In genomic region chr2:36433311-36434217, GRCh38 we compare ENCODE assay signal across 8 cellular contexts.
DNase-seq lines count a peak whose midpoint lies in the region; ATAC-seq and TF ChIP-seq lines count a peak whose summit lies in the region.

No MANE protein-coding gene starts in this region.

- TF ChIP-seq POLR2A in gastroesophageal sphincter (IDR thresholded peaks at IDR 0.05) (no peak), gastrocnemius medialis (IDR thresholded peaks at IDR 0.05) (no peak)

- CTCF ChIA-PET in PC-9 (lab: Charles Lee): no interaction called here

- no peak overlapping the region for H3K27ac Mint-ChIP-seq in activated T-helper 17 cell treated with anti-CD3 and anti-CD28 coated beads, Interleukin-2, amount 50 U/mL, for 72 hours

- no peaks in the 10 kb centered on the region for H3K27me3 Mint-ChIP-seq in activated T-helper 17 cell treated with anti-CD3 and anti-CD28 coated beads, Interleukin-2, amount 50 U/mL, for 72 hours

- H3K27me3 ChIP-seq in HAP-1 (ENCODE audit: low read depth): no peaks in the 10 kb centered on the region
- H3K27me3 ChIP-seq in SJCRH30: no peaks in the 10 kb centered on the region
- H3K27me3 ChIP-seq in gastroesophageal sphincter: no peaks in the 10 kb centered on the region
- no peaks in the 10 kb centered on the region for H3K27me3 ChIP-seq in gastrocnemius medialis
- no peaks in the 10 kb centered on the region for H3K27me3 ChIP-seq in PC-9 (ENCODE audit: insufficient read depth, low read depth)

- H3K36me3 ChIP-seq in HAP-1 (replicated peaks) (no peaks in the 10 kb centered on the region), SJCRH30 (no peaks in the 10 kb centered on the region), gastroesophageal sphincter (no peaks in the 10 kb centered on the region), gastrocnemius medialis (no peaks in the 10 kb centered on the region), PC-9 (ENCODE audit: low read depth) (no peaks in the 10 kb centered on the region)

- intact Hi-C loops in gastrocnemius medialis (cut with DNase I; ENCODE audit: low total_unique reads) (no loop called here), PC-9 (cut with micrococcal nuclease; ENCODE audit: unreplicated experiment) (no loop called here)

- no peak overlapping the region for H3K4me3 Mint-ChIP-seq in activated T-helper 17 cell treated with anti-CD3 and anti-CD28 coated beads, Interleukin-2, amount 50 U/mL, for 72 hours

- no peak for TF ChIP-seq EP300 in gastroesophageal sphincter (IDR thresholded peaks at IDR 0.05)

- in situ Hi-C loops in HAP-1 (cut with MboI; ENCODE audit: low sequenced_read_pairs) (no loop called here), gastrocnemius medialis (cut with MboI; ENCODE audit: low sequenced_read_pairs in 4 of 4) (no loop called here)

- H3K79me2 ChIP-seq in PC-9 (ENCODE audit: low read depth): peaks cover 67% of the 10 kb centered on the region

- POLR2A ChIA-PET in PC-9 (lab: Charles Lee; ENCODE audit: unreplicated experiment): interaction anchor here (0.6 to 1.2 kb wide), 2 partner anchors 30 to 52 kb away, joined by 3 to 7 read pairs; no protein-coding TSS in a partner anchor

- no peaks in the 10 kb centered on the region for H4K20me1 ChIP-seq in PC-9 (ENCODE audit: insufficient read depth)

- H3K36me3 Mint-ChIP-seq in activated T-helper 17 cell treated with anti-CD3 and anti-CD28 coated beads, Interleukin-2, amount 50 U/mL, for 72 hours (ENCODE audit: low read depth): no peaks in the 10 kb centered on the region

- peaks cover 22% of the 10 kb centered on the region; the same call in 1 of the 2 replicates for H3F3A ChIP-seq in PC-9 (ENCODE audit: insufficient read depth, low read depth)

- peaks cover 11% of the 10 kb centered on the region; the same call in 1 of the 2 replicates for H3K4me1 ChIP-seq in HAP-1
- no peaks in the 10 kb centered on the region for H3K4me1 ChIP-seq in SJCRH30
- H3K4me1 ChIP-seq in gastroesophageal sphincter: peaks cover 14 to 83% (median 17%) of the 10 kb centered on the region in 3 donors
- peaks cover 50 to 59% of the 10 kb centered on the region in 2 donors for H3K4me1 ChIP-seq in gastrocnemius medialis
- H3K4me1 ChIP-seq in PC-9 (replicated peaks; ENCODE audit: insufficient read depth): peaks cover 6% of the 10 kb centered on the region

- DNase-seq in HAP-1 (ENCODE audit: low spot score in 2 of 2) (peak; percentile 45 to 71), SJCRH30 (peak; percentile 14 to 48), gastrocnemius medialis (no peak), PC-9 (no peak), SW 1271 (lab: John Stamatoyannopoulos, UW) (no peak), NCI-H1092 treated with DMSO at 0.1 percent for 48 hours (lab: John Stamatoyannopoulos, UW) (no peak)

- BruUV-seq in PC-9 (replicated peaks; lab: Mats Ljungman, UMichigan): no TSS peak

- no peaks in the 10 kb centered on the region for H3K9me3 ChIP-seq in HAP-1
- no peaks in the 10 kb centered on the region for H3K9me3 ChIP-seq in SJCRH30 (replicated peaks)
- H3K9me3 ChIP-seq in gastroesophageal sphincter: no peaks in the 10 kb centered on the region
- H3K9me3 ChIP-seq in gastrocnemius medialis: no peaks in the 10 kb centered on the region
- no peaks in the 10 kb centered on the region for H3K9me3 ChIP-seq in PC-9 (ENCODE audit: insufficient read depth, low read depth)

- no peaks in the 10 kb centered on the region for H3K4me1 Mint-ChIP-seq in activated T-helper 17 cell treated with anti-CD3 and anti-CD28 coated beads, Interleukin-2, amount 50 U/mL, for 72 hours

- 21 to 29% methylated on average over 11 of the region's 11 CpGs for WGBS in gastroesophageal sphincter (ENCODE audit: low coverage in 1 of 2), 2 donors

- H3K4me3 ChIP-seq in HAP-1 (no peak overlapping the region), SJCRH30 (no peak overlapping the region), gastroesophageal sphincter (no peak overlapping the region), gastrocnemius medialis (no peak overlapping the region), PC-9 (no peak overlapping the region)

- no peak overlapping the region for H2AFZ ChIP-seq in PC-9

- peak; percentile 50 for ATAC-seq in gastroesophageal sphincter
- peak in 1 of 2 donors; percentile 25 for ATAC-seq in gastrocnemius medialis
- ATAC-seq in activated T-helper 17 cell treated with anti-CD3 and anti-CD28 coated beads, Interleukin-2, amount 50 U/mL, for 72 hours (replicated peaks): no peak

- TF ChIP-seq CTCF in gastroesophageal sphincter (IDR thresholded peaks at IDR 0.05) (no peak), gastrocnemius medialis (IDR thresholded peaks at IDR 0.05 in 4 of 5, conservative IDR thresholded peaks at IDR 0.05 in 1 of 5) (no peak), PC-9 (conservative IDR thresholded peaks at IDR 0.05) (no peak)

- H3K4me2 ChIP-seq in PC-9: no peak overlapping the region

- H3K27ac ChIP-seq in SJCRH30: no peak overlapping the region
- peak overlapping the region; percentile 60 to 80 (median 76) for H3K27ac ChIP-seq in gastroesophageal sphincter
- peak overlapping the region; percentile 45 to 63 (median 48) for H3K27ac ChIP-seq in gastrocnemius medialis
- no peak overlapping the region for H3K27ac ChIP-seq in PC-9

- no peaks in the 10 kb centered on the region for H3K9me2 ChIP-seq in PC-9 (ENCODE audit: insufficient read depth)

- H3K9me3 Mint-ChIP-seq in activated T-helper 17 cell treated with anti-CD3 and anti-CD28 coated beads, Interleukin-2, amount 50 U/mL, for 72 hours: no peaks in the 10 kb centered on the region

Comparison
In these comparisons a context has a peak if more than half of its experiments do, and no peak if none do; other contexts are left out.
1. DNase-seq: peak in HAP-1 (2 of 2) and SJCRH30 (2 of 2); none in gastrocnemius medialis (0 of 2), PC-9 (0 of 2), SW 1271 (0 of 2) and NCI-H1092 treated with DMSO at 0.1 percent for 48 hours (single experiment).
2. H3K27ac ChIP-seq: peak in gastroesophageal sphincter (4 of 4) and gastrocnemius medialis (4 of 4); none in SJCRH30 (single experiment) and PC-9 (single experiment).